ENCODE assay signal across 23 cellular contexts in genomic region chr7:132475669-132476116, GRCh38.
DNase-seq lines count a peak whose midpoint lies in the region; ATAC-seq, FAIRE-seq and TF ChIP-seq lines count a peak whose summit lies in the region.
"Had no signal": no experiment of that assay in that cellular context is flagged by ENCODE, and none has a peak within 500 bp of the region (broad histone marks: within the 10 kb centered on the region; RNA-seq: fewer than 3 reads in every experiment).

No MANE protein-coding gene starts in this region.

- peak overlapping the region; percentile 38 for H3K27ac Mint-ChIP-seq in activated naive CD8-positive, alpha-beta T cell treated with anti-CD3 and anti-CD28 coated beads for 36 hours
- no peak overlapping the region for H3K27ac Mint-ChIP-seq in activated naive CD8-positive, alpha-beta T cell treated with anti-CD3 and anti-CD28 coated beads, Interleukin-2, amount 50 U/mL, for 24 hours
- H3K27ac Mint-ChIP-seq in effector memory CD8-positive, alpha-beta T cell: no peak overlapping the region
- H3K27ac Mint-ChIP-seq: activated naive CD4-positive, alpha-beta T cell treated with anti-CD3 and anti-CD28 coated beads, Interleukin-2, amount 10 ng/mL, durations not matched to agents 7 days and 5 days; activated T-cell treated with anti-CD3 and anti-CD28 coated beads, Interleukin-2, amount 50 U/mL, for 72 hours had no signal

- DNase-seq in activated naive CD8-positive, alpha-beta T cell treated with anti-CD3 and anti-CD28 coated beads for 36 hours: no peak
- DNase-seq in activated naive CD8-positive, alpha-beta T cell treated with anti-CD3 and anti-CD28 coated beads, Interleukin-2, amount 50 U/mL, for 24 hours: no peak
- no peak for DNase-seq in testis
- no peak for DNase-seq in effector memory CD8-positive, alpha-beta T cell
- no peak for DNase-seq in RCC 7860 (ENCODE audit: low spot score)
- DNase-seq: activated CD4-positive, CD25-positive, alpha-beta regulatory T cell treated with anti-CD3 and anti-CD28 coated beads, Interleukin-2, amount 50 U/mL, for 72 hours; activated naive CD4-positive, alpha-beta T cell treated with anti-CD3 and anti-CD28 coated beads, Interleukin-2, amount 10 ng/mL, durations not matched to agents 7 days and 5 days; activated T-cell treated with anti-CD3 and anti-CD28 coated beads, Interleukin-2, amount 50 U/mL, for 72 hours; Caco-2; effector memory CD4-positive, alpha-beta T cell; EL; immature natural killer cell; NK-92 treated with Interleukin-12 subunit alpha and Interleukin-12 subunit beta, amount 100 ng/mL, for 24 hours; right cardiac atrium; T1000 had no signal

- no peak for ATAC-seq in activated naive CD8-positive, alpha-beta T cell treated with anti-CD3 and anti-CD28 coated beads, Interleukin-2, amount 50 U/mL, for 24 hours
- peak; percentile 68 for ATAC-seq in SK-N-SH treated with all-trans-retinoic acid at 6 μM for 48 hours
- ATAC-seq in HG02938 (IDR thresholded peaks at IDR 0.05; ENCODE audit: unreplicated experiment): no peak
- ATAC-seq in effector memory CD8-positive, alpha-beta T cell (replicated peaks): no peak
- ATAC-seq: activated T-cell treated with anti-CD3 and anti-CD28 coated beads, Interleukin-2, amount 50 U/mL, for 72 hours; K562 had no signal

- H3K36me3 ChIP-seq in testis (ENCODE audit: low read depth, missing control alignments): no peaks in the 10 kb centered on the region
- H3K36me3 ChIP-seq: BLaER1, vagina had no signal

- H3K4me1 ChIP-seq in testis: peaks cover 4% of the 10 kb centered on the region
- H3K4me1 ChIP-seq: BLaER1, Caco-2 had no signal

- FAIRE-seq in RCC 7860 (lab: Jason Lieb, UNC): no peak
- FAIRE-seq: A204.1, GM18507, K562 had no signal

- no peaks in the 10 kb centered on the region for H3K27me3 ChIP-seq in testis
- H3K27me3 ChIP-seq: vagina had no signal

- H3K4me3 ChIP-seq in iPS-18c (ENCODE audit: insufficient read depth, low read depth, low read length) (0 out of 2 replicates have a peak overlapping the region, but pooled peaks have one; percentile 2), testis (no peak overlapping the region)
- H3K4me3 ChIP-seq: BLaER1, K562, vagina had no signal

- 73 to 78% methylated on average over 8 of the region's 8 CpGs for WGBS in testis, 2 donors

- no peak overlapping the region for H3K4me3 Mint-ChIP-seq in activated naive CD8-positive, alpha-beta T cell treated with anti-CD3 and anti-CD28 coated beads for 36 hours
- H3K4me3 Mint-ChIP-seq in activated naive CD8-positive, alpha-beta T cell treated with anti-CD3 and anti-CD28 coated beads, Interleukin-2, amount 50 U/mL, for 24 hours: no peak overlapping the region
- no peak overlapping the region for H3K4me3 Mint-ChIP-seq in effector memory CD8-positive, alpha-beta T cell
- H3K4me3 Mint-ChIP-seq: activated naive CD4-positive, alpha-beta T cell treated with anti-CD3 and anti-CD28 coated beads, Interleukin-2, amount 10 ng/mL, durations not matched to agents 7 days and 5 days; activated T-cell treated with anti-CD3 and anti-CD28 coated beads, Interleukin-2, amount 50 U/mL, for 72 hours; immature natural killer cell had no signal

- no peaks in the 10 kb centered on the region for H3K27me3 Mint-ChIP-seq in activated naive CD8-positive, alpha-beta T cell treated with anti-CD3 and anti-CD28 coated beads for 36 hours
- H3K27me3 Mint-ChIP-seq in activated naive CD8-positive, alpha-beta T cell treated with anti-CD3 and anti-CD28 coated beads, Interleukin-2, amount 50 U/mL, for 24 hours: no peaks in the 10 kb centered on the region
- H3K27me3 Mint-ChIP-seq in effector memory CD8-positive, alpha-beta T cell: peaks cover 29 to 49% of the 10 kb centered on the region in 2 donors

- H3K9me3 ChIP-seq in iPS-18c (ENCODE audit: control insufficient read depth, insufficient read depth, low read length): no peaks in the 10 kb centered on the region
- H3K9me3 ChIP-seq in testis: no peaks in the 10 kb centered on the region
- H3K9me3 ChIP-seq: BLaER1, Caco-2, vagina had no signal

- no peaks in the 10 kb centered on the region for H3K9me3 Mint-ChIP-seq in activated naive CD8-positive, alpha-beta T cell treated with anti-CD3 and anti-CD28 coated beads for 36 hours
- H3K9me3 Mint-ChIP-seq in activated naive CD8-positive, alpha-beta T cell treated with anti-CD3 and anti-CD28 coated beads, Interleukin-2, amount 50 U/mL, for 24 hours: no peaks in the 10 kb centered on the region
- H3K9me3 Mint-ChIP-seq in effector memory CD8-positive, alpha-beta T cell: no peaks in the 10 kb centered on the region
- H3K9me3 Mint-ChIP-seq: activated T-cell treated with anti-CD3 and anti-CD28 coated beads, Interleukin-2, amount 50 U/mL, for 72 hours; immature natural killer cell had no signal

- TF ChIP-seq CTCF in testis (IDR thresholded peaks at IDR 0.05): no peak

- intact Hi-C loops in testis (cut with DNase I; ENCODE audit: low total_unique reads): no loop called here

- H3K4me1 Mint-ChIP-seq in activated naive CD8-positive, alpha-beta T cell treated with anti-CD3 and anti-CD28 coated beads for 36 hours: peaks cover 21% of the 10 kb centered on the region
- H3K4me1 Mint-ChIP-seq in activated naive CD8-positive, alpha-beta T cell treated with anti-CD3 and anti-CD28 coated beads, Interleukin-2, amount 50 U/mL, for 24 hours: peaks cover 22% of the 10 kb centered on the region
- peaks cover 7 to 14% of the 10 kb centered on the region in 2 donors for H3K4me1 Mint-ChIP-seq in effector memory CD8-positive, alpha-beta T cell (ENCODE audit: low read depth in 2 of 2)

- no peak overlapping the region for H3K27ac ChIP-seq in testis
- H3K27ac ChIP-seq: BLaER1, vagina had no signal

- no peak for TF ChIP-seq POLR2A in testis (IDR thresholded peaks at IDR 0.05)

- H3K36me3 Mint-ChIP-seq in activated naive CD8-positive, alpha-beta T cell treated with anti-CD3 and anti-CD28 coated beads for 36 hours: no peaks in the 10 kb centered on the region
- no peaks in the 10 kb centered on the region for H3K36me3 Mint-ChIP-seq in activated naive CD8-positive, alpha-beta T cell treated with anti-CD3 and anti-CD28 coated beads, Interleukin-2, amount 50 U/mL, for 24 hours (ENCODE audit: low read depth)
- no peaks in the 10 kb centered on the region for H3K36me3 Mint-ChIP-seq in effector memory CD8-positive, alpha-beta T cell (ENCODE audit: insufficient read depth)

TF ChIP-seq in SK-N-SH treated with all-trans-retinoic acid at 6 μM for 48 hours, 23 proteins besides CTCF, POLR2A, EP300 and RAD21:
- TF ChIP-seq CSRNP3 (CRISPR knock-in tag; IDR thresholded peaks at IDR 0.05) (no peak), ZNF565 (CRISPR knock-in tag; conservative IDR thresholded peaks at IDR 0.05; ENCODE audit: low read depth) (no peak), ISL1 (CRISPR knock-in tag; IDR thresholded peaks at IDR 0.05) (peak; percentile 73), TCF4 (CRISPR knock-in tag; IDR thresholded peaks at IDR 0.05; ENCODE audit: borderline replicate concordance) (peak; percentile 87), ZNF8 (CRISPR knock-in tag; IDR thresholded peaks at IDR 0.05) (0 out of 2 replicates have a peak, but pooled peaks have one; percentile 18), TSHZ2 (CRISPR knock-in tag; IDR thresholded peaks at IDR 0.05) (peak; percentile 48; the same call in 1 of the 2 replicates), ZNF70 (CRISPR knock-in tag; IDR thresholded peaks at IDR 0.05) (0 out of 2 replicates have a peak, but pooled peaks have one; percentile 14)
